ENCODE assay signal across 23 cellular contexts in genomic region chr9:133468374-133468773, GRCh38. TPM values are rescaled to one million over a fixed set of nuclear protein-coding genes. Genes with fewer than 3 reads are reported as not detected.
"Had no signal": no experiment of that assay in that cellular context is flagged by ENCODE, and none has a peak within 500 bp of the region (broad histone marks: within the 10 kb centered on the region; RNA-seq: fewer than 3 reads in every experiment).

No MANE protein-coding gene starts in this region.

- FAIRE-seq: HTR-8/SVneo had no signal

- H3K4me3 ChIP-seq: MG63, SJCRH30 had no signal

- H3K27ac ChIP-seq: HL-60, RWPE1, SJCRH30 had no signal

- H3K9me3 ChIP-seq: MG63, SJCRH30 had no signal

- H3K36me3 ChIP-seq: MG63 had no signal

- H3K4me1 ChIP-seq: SJCRH30 had no signal

- DNase-seq: Karpas-422, KG1, MG63, NCI-H1092, NCI-H1105 treated with DMSO at 0.1 percent for 48 hours, NCI-H1417 treated with DMSO at 0.1 percent for 48 hours, NCI-H146, NCI-H1694 treated with DMSO at 0.1 percent for 48 hours, NCI-H1930, NCI-H2081, NCI-H2107, NCI-H2227 treated with DMSO at 0.1 percent for 48 hours, NCI-H524, NCI-H526 treated with DMSO at 0.1 percent for 48 hours, NCI-H774, PC-3, SHP77 treated with DMSO at 0.1 percent for 48 hours, SJCRH30 had no signal

- H3K27me3 ChIP-seq: MG63, SJCRH30 had no signal

RNA-seq across cellular contexts. Expression of gene MYMK, which starts 56.4 kb away (rescaled TPM):
- total RNA-seq: NCI-H460, OCI-LY7, PC-3 had no signal
